ENCODE assay signal across 9 cellular contexts in the genomic region with DNA sequence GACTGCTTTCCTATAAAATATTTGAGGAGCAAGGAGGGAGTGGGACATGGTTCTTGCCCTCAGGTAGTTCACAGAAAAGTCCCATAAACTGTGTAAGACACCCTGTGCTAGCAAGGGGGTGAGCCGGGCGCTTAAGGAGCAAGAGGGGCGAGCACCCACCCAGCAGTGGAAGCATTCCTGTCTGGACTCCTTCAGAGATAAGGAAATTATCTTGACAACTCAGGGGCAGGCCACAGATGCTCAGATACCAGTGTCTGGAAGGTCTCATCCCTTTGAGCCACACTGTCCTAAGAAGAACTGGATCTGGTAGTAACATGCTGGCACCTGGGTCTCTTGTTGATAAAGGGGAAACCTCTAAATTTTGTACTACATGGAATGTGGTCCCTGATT. TPM values are rescaled to one million over a fixed set of nuclear protein-coding genes. Genes with fewer than 3 reads are reported as not detected.
DNase-seq lines count a peak whose midpoint lies in the region; ATAC-seq and TF ChIP-seq lines count a peak whose summit lies in the region.
"Had no signal": no experiment of that assay in that cellular context is flagged by ENCODE, and none has a peak within 500 bp of the region (broad histone marks: within the 10 kb centered on the region; RNA-seq: fewer than 3 reads in every experiment).

No MANE protein-coding gene starts in this region.

- H3K27ac ChIP-seq in GM23248 (peak overlapping the region; percentile 74), heart right ventricle (peak overlapping the region; percentile 69 to 93 (median 78)), skin epidermis (peak overlapping the region in 18 of 21 experiments; percentile 3 to 87 (median 66)), neural progenitor cell (no peak overlapping the region)

- H3K27me3 Mint-ChIP-seq in WTC11 (ENCODE audit: low read depth) (no peaks in the 10 kb centered on the region), neural progenitor cell (ENCODE audit: insufficient read depth, low read depth) (no peaks in the 10 kb centered on the region)

- no peaks in the 10 kb centered on the region for H3K9me3 Mint-ChIP-seq in WTC11
- no peaks in the 10 kb centered on the region for H3K9me3 Mint-ChIP-seq in neural progenitor cell
- H3K9me3 Mint-ChIP-seq: neural crest cell had no signal

- H3F3A ChIP-seq in GM23248 (ENCODE audit: insufficient read depth) (peaks cover 56% of the 10 kb centered on the region), neural progenitor cell (ENCODE audit: low read depth) (no peaks in the 10 kb centered on the region)

- peaks cover 52% of the 10 kb centered on the region for H3K36me3 Mint-ChIP-seq in WTC11
- H3K36me3 Mint-ChIP-seq in neural progenitor cell, result peaks cover 45% of the 10 kb centered on the region

- 63 to 76% methylated on average over 3 of the region's 3 CpGs for WGBS in GM23248 (ENCODE audit: low coverage in 1 of 2, low lambda C conversion rate in 2 of 2, missing lambda C conversion rate in 2 of 2), 2 experiments
- whole genome bisulfite sequencing in heart right ventricle, 2 donors, result 55 to 64% methylated on average over 3 of the region's 3 CpGs

- no peak for TF ChIP-seq CTCF in WTC11 (IDR thresholded peaks at IDR 0.05)
- no peak for TF ChIP-seq CTCF in heart right ventricle (IDR thresholded peaks at IDR 0.05)
- TF ChIP-seq CTCF in neural progenitor cell (IDR thresholded peaks at IDR 0.05), result no peak

- no peak overlapping the region for H2AFZ ChIP-seq in GM23248
- H2AFZ ChIP-seq in neural progenitor cell (replicated peaks), result no peak overlapping the region

- H3K79me2 ChIP-seq in GM23248 (ENCODE audit: insufficient read depth), result peaks cover 100% of the 10 kb centered on the region
- peaks cover 100% of the 10 kb centered on the region for H3K79me2 ChIP-seq in neural progenitor cell (ENCODE audit: low read depth)

- H3K4me1 ChIP-seq in GM23248 (ENCODE audit: insufficient read depth) (peaks cover 29% of the 10 kb centered on the region), heart right ventricle (peaks cover 14 to 91% (median 71%) of the 10 kb centered on the region in 9 donors), neural progenitor cell (no peaks in the 10 kb centered on the region)

- in situ Hi-C loops in GM23248 (cut with MboI), result no loop called here

- ATAC-seq in WTC11 (no peak), heart right ventricle (peak in 4 of 8 donors; percentile 3 to 6 (median 4)), HG03175 (IDR thresholded peaks at IDR 0.05; ENCODE audit: unreplicated experiment) (no peak)

- POLR2A ChIA-PET in WTC11 (lab: Charles Lee), result no interaction called here

- H3K4me3 Mint-ChIP-seq in WTC11 (no peak overlapping the region), neural progenitor cell (no peak overlapping the region)
- H3K4me3 Mint-ChIP-seq: neural crest cell had no signal

- H4K20me1 ChIP-seq in GM23248 (ENCODE audit: insufficient read depth) (peaks cover 47% of the 10 kb centered on the region; the same call in 1 of the 2 replicates), neural progenitor cell (ENCODE audit: low read depth) (peaks cover 78% of the 10 kb centered on the region)

- intact Hi-C loops in heart right ventricle (cut with DNase I), result loop anchor here in 1 of 10 donors (2.0 kb wide), 1 partner anchor 17 kb away; no protein-coding TSS in a partner anchor

- 0 out of 2 replicates have a peak overlapping the region, but pooled peaks have one; percentile 2 for H3K4me3 ChIP-seq in GM23248
- H3K4me3 ChIP-seq in heart right ventricle, result no peak overlapping the region
- H3K4me3 ChIP-seq in skin epidermis, result no peak overlapping the region
- H3K4me3 ChIP-seq in neural progenitor cell, result no peak overlapping the region

- H3K9me2 ChIP-seq in GM23248 (ENCODE audit: insufficient read depth), result no peaks in the 10 kb centered on the region

- H3K9me3 ChIP-seq in GM23248 (ENCODE audit: low read depth) (no peaks in the 10 kb centered on the region), heart right ventricle (no peaks in the 10 kb centered on the region), neural progenitor cell (ENCODE audit: low read depth) (no peaks in the 10 kb centered on the region)

- H3K4me1 Mint-ChIP-seq in WTC11 (peaks cover 21% of the 10 kb centered on the region), neural progenitor cell (peaks cover 5% of the 10 kb centered on the region)
- H3K4me1 Mint-ChIP-seq: neural crest cell had no signal

- CTCF ChIA-PET in WTC11 (lab: Charles Lee), result no interaction called here

- H3K36me3 ChIP-seq in GM23248 (ENCODE audit: low read depth) (peaks cover 33% of the 10 kb centered on the region), heart right ventricle (peaks cover 0 to 89% (median 2%) of the 10 kb centered on the region in 9 donors), neural progenitor cell (no peaks in the 10 kb centered on the region)

- no peak for DNase-seq in GM23248
- no peak for DNase-seq in WTC11 (ENCODE audit: low spot score)
- DNase-seq in heart right ventricle, result no peak
- no peak for DNase-seq in NCI-H1048 (lab: John Stamatoyannopoulos, UW)
- no peak for DNase-seq in kidney glomerular epithelial cell (lab: John Stamatoyannopoulos, UW)
- DNase-seq in neural progenitor cell (ENCODE audit: low spot score), result no peak

- no peaks in the 10 kb centered on the region for H3K27me3 ChIP-seq in GM23248 (replicated peaks; ENCODE audit: insufficient read depth)
- H3K27me3 ChIP-seq in heart right ventricle, result no peaks in the 10 kb centered on the region
- no peaks in the 10 kb centered on the region for H3K27me3 ChIP-seq in neural progenitor cell

- H3K4me2 ChIP-seq in GM23248 (ENCODE audit: unreplicated experiment) (peak overlapping the region; percentile 57), neural progenitor cell (no peak overlapping the region)

- H3K9ac ChIP-seq in GM23248, result peak overlapping the region; percentile 51
- H3K9ac ChIP-seq in neural progenitor cell, result no peak overlapping the region

- peak overlapping the region; percentile 88; the same call in 1 of the 2 replicates for H3K27ac Mint-ChIP-seq in WTC11
- no peak overlapping the region for H3K27ac Mint-ChIP-seq in neural progenitor cell

TF ChIP-seq in WTC11, 78 proteins besides CTCF, POLR2A, EP300 and RAD21 (continues in another document):
- no peak for TF ChIP-seq ZBTB21 (CRISPR knock-in tag; IDR thresholded peaks at IDR 0.05; ENCODE audit: borderline replicate concordance)
- TF ChIP-seq, protein P1, sequence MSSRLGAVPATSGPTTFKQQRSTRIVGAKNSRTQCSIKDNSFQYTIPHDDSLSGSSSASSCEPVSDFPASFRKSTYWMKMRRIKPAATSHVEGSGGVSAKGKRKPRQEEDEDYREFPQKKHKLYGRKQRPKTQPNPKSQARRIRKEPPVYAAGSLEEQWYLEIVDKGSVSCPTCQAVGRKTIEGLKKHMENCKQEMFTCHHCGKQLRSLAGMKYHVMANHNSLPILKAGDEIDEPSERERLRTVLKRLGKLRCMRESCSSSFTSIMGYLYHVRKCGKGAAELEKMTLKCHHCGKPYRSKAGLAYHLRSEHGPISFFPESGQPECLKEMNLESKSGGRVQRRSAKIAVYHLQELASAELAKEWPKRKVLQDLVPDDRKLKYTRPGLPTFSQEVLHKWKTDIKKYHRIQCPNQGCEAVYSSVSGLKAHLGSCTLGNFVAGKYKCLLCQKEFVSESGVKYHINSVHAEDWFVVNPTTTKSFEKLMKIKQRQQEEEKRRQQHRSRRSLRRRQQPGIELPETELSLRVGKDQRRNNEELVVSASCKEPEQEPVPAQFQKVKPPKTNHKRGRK (CRISPR knock-in tag; IDR thresholded peaks at IDR 0.05; ENCODE audit: borderline replicate concordance), result no peak
- no peak for TF ChIP-seq ZNF138 (CRISPR knock-in tag; conservative IDR thresholded peaks at IDR 0.05)
- TF ChIP-seq, protein P2, sequence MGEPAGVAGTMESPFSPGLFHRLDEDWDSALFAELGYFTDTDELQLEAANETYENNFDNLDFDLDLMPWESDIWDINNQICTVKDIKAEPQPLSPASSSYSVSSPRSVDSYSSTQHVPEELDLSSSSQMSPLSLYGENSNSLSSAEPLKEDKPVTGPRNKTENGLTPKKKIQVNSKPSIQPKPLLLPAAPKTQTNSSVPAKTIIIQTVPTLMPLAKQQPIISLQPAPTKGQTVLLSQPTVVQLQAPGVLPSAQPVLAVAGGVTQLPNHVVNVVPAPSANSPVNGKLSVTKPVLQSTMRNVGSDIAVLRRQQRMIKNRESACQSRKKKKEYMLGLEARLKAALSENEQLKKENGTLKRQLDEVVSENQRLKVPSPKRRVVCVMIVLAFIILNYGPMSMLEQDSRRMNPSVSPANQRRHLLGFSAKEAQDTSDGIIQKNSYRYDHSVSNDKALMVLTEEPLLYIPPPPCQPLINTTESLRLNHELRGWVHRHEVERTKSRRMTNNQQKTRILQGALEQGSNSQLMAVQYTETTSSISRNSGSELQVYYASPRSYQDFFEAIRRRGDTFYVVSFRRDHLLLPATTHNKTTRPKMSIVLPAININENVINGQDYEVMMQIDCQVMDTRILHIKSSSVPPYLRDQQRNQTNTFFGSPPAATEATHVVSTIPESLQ (CRISPR knock-in tag; IDR thresholded peaks at IDR 0.05), result no peak

RNA-seq across cellular contexts. Expression of a gene that starts 19.3 kb away (rescaled TPM):
- 68.8 and 95.4 TPM in 2 replicates for total RNA-seq in GM23248 (2014; rRNA removed; shearing (Covaris generic))
- polyA plus RNA-seq in GM23248 (2016; fragmentation: Nextera tagmentation; extraction: Ambion mirVana) (612 and 613 TPM in 2 replicates), heart right ventricle (100 to 1,000 TPM; 164 to 205 TPM)
- total RNA-seq in WTC11 (2021) (260 to 281 TPM (median 260 TPM) in 3 replicates), heart right ventricle (100 to 1,000 TPM; 115 to 180 (median 137) TPM), neural progenitor cell (ENCODE audit: low replicate concordance) (67.9 and 91.8 TPM in 2 replicates)

RNA-seq across cellular contexts. Expression of a gene that starts 44.9 kb away (rescaled TPM):
- total RNA-seq in GM23248 (2014; rRNA removed; shearing (Covaris generic)), result 18.0 and 23.7 TPM in 2 replicates
- polyA plus RNA-seq in GM23248 (2016; fragmentation: Nextera tagmentation; extraction: Ambion mirVana) (21.0 and 21.1 TPM in 2 replicates), heart right ventricle (10 to 100 TPM; 12.4 to 15.1 TPM)
- total RNA-seq in WTC11 (2021) (20.0 to 22.5 TPM (median 21.6 TPM) in 3 replicates), heart right ventricle (10 to 100 TPM; 16.0 to 39.4 (median 19.1) TPM), neural progenitor cell (ENCODE audit: low replicate concordance) (27.4 and 31.8 TPM in 2 replicates)

RNA-seq across cellular contexts. Expression of a gene that starts 54.1 kb away (rescaled TPM):
- total RNA-seq in GM23248 (2014; rRNA removed; shearing (Covaris generic)), result 31.7 and 37.6 TPM in 2 replicates
- polyA plus RNA-seq in GM23248 (2016; fragmentation: Nextera tagmentation; extraction: Ambion mirVana), result 24.8 and 26.7 TPM in 2 replicates
- total RNA-seq in WTC11 (2021), result 32.7 to 38.7 TPM (median 33.6 TPM) in 3 replicates
- total RNA-seq in heart right ventricle, result 10 to 100 TPM in 1 of 10 donors, 1 to 10 TPM in 9; 4.8 to 10.5 (median 5.7) TPM
- 10 to 100 TPM in 1 of 2 donors, 1 to 10 TPM in 1; 7.3 to 12.9 TPM for polyA plus RNA-seq in heart right ventricle
- total RNA-seq in neural progenitor cell (ENCODE audit: low replicate concordance), result 28.0 and 36.1 TPM in 2 replicates
